Comparison of ENCODE assay signal across 1 cellular context in the genomic region with DNA sequence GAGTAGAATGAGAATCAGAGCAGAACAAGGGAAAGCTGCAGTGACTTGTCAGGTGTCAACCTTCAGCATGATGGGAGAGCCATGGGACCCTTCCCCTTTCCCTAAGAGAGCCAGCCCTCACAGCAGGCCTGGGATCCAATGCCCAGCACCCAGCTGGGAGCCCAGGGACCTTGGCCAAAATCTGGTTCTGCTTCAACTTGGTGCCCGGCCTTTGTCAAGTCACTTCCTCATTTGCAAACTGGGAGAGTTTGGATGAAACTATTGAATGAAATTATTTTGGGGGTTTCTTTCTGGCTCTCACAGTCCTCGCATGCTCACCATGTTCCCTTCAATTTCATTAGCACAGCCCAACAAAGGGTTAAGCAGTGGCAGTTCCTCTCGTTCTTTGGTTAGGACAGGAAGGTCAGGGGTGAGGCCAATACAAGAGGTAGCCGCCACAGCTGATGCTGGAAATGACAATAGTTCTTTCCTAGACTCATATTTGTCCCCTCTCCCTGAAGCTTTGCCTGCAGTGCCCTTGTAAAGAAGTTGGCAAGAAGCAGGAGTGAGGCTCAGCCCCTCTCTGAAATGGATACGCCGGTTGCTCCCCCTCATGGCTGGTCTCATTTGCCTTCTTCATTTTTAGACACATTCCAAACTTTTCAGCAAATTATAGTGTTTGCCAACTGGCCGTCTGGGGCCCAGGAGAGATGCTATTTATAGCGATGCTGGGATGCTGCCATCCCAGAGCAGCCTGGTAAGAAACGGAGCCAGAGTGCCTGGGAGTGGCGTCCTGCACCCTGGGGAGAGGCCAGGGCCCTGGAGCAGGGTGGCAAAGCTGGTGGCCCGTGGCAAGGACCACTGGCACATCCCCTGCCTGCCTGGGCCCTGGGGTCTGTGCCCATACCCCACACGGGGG.
TF ChIP-seq lines count a peak whose summit lies in the region.

No MANE protein-coding gene starts in this region.

TF ChIP-seq in A549, 52 proteins besides CTCF, POLR2A, EP300 and RAD21:
- TF ChIP-seq, protein P1, sequence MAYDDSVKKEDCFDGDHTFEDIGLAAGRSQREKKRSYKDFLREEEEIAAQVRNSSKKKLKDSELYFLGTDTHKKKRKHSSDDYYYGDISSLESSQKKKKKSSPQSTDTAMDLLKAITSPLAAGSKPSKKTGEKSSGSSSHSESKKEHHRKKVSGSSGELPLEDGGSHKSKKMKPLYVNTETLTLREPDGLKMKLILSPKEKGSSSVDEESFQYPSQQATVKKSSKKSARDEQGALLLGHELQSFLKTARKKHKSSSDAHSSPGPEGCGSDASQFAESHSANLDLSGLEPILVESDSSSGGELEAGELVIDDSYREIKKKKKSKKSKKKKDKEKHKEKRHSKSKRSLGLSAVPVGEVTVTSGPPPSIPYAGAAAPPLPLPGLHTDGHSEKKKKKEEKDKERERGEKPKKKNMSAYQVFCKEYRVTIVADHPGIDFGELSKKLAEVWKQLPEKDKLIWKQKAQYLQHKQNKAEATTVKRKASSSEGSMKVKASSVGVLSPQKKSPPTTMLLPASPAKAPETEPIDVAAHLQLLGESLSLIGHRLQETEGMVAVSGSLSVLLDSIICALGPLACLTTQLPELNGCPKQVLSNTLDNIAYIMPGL (CRISPR knock-in tag; IDR thresholded peaks at IDR 0.05; ENCODE audit: borderline replicate concordance) = no peak
- TF ChIP-seq EHMT2 (IDR thresholded peaks at IDR 0.05; ENCODE audit: low read depth) (no peak), MAFK (IDR thresholded peaks at IDR 0.05; ENCODE audit: partially characterized antibody) (no peak), HEYL (CRISPR knock-in tag; IDR thresholded peaks at IDR 0.05) (no peak), HOXB5 (CRISPR knock-in tag; IDR thresholded peaks at IDR 0.05) (no peak), FOXS1 (CRISPR knock-in tag; IDR thresholded peaks at IDR 0.05) (no peak), ELK1 (IDR thresholded peaks at IDR 0.05; ENCODE audit: low read depth, low read length) (no peak), RNF2 (IDR thresholded peaks at IDR 0.05; ENCODE audit: borderline replicate concordance, low read depth) (no peak), SMC3 (IDR thresholded peaks at IDR 0.05) (no peak), ESRRA (IDR thresholded peaks at IDR 0.05; ENCODE audit: borderline replicate concordance, low read length) (no peak), REST (IDR thresholded peaks at IDR 0.05) (no peak), CHD2 (IDR thresholded peaks at IDR 0.05; ENCODE audit: low read length, partially characterized antibody) (no peak), MYC (IDR thresholded peaks at IDR 0.05; ENCODE audit: borderline replicate concordance, low read length) (no peak), ZNF302 (CRISPR knock-in tag; IDR thresholded peaks at IDR 0.05) (no peak), POLR2AphosphoS2 (conservative IDR thresholded peaks at IDR 0.05; ENCODE audit: low read length) (no peak), RARB (CRISPR knock-in tag; IDR thresholded peaks at IDR 0.05) (no peak), ZC3H11A (IDR thresholded peaks at IDR 0.05) (no peak), NPAS2 (CRISPR knock-in tag; IDR thresholded peaks at IDR 0.05; ENCODE audit: borderline replicate concordance) (no peak)
